ENCODE assay signal across 8 cellular contexts in the genomic region with DNA sequence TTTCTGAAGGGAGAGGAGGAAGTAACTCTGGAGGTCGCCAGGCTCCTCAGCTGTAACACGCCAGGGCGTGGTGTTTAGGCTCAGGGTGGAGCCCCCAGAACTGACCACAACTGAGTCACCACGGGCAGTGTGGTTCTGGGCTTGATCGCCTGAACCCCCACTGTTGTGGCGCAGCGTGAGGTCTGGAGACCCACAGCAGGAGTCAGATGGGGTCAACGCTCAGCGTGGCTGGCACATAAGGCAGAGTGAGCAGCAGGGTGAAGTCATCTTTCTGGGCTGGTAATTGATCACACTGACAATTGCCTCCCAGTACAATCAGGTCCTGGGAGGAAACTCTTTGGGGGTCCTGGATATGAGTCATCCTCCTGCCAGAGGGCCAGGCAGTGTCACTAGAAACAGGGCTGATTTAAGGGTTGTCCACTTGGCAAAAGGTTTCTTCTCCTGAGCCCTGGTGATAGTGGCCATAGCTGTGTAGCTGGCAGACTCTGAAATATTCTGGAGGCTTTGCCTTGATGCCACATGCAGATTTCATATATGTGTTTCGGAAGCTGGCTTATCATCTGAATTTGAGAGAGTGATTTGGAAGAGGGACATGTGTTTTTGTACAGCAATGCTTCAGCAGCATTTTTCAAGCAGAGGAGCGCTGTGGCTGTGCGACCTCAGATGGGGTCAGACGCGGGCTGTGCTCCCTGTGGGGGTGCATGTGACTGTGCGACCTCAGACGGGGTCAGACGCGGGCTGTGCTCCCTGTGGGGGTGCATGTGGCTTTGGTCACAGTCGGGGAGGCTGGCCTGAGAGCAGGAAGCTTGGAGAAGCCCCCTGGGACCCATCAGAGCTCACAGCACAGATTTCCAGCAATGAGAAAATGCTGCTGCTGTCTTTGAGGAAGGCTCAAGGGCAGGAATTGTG. TPM values are rescaled to one million over a fixed set of nuclear protein-coding genes. Genes with fewer than 3 reads are reported as not detected.
DNase-seq lines count a peak whose midpoint lies in the region; ATAC-seq, FAIRE-seq and TF ChIP-seq lines count a peak whose summit lies in the region.

No MANE protein-coding gene starts in this region.

- no peaks in the 10 kb centered on the region for H3K27me3 ChIP-seq in stomach

- WGBS in stomach, 5 donors, result 40 to 63% (median 58%) methylated on average over 15 to 19 of the region's 19 CpGs

- FAIRE-seq in kidney (lab: Jason Lieb, UNC), result no peak

- TF ChIP-seq EP300 in stomach (IDR thresholded peaks at IDR 0.05), result no peak

- H3K4me1 Mint-ChIP-seq in activated naive CD8-positive, alpha-beta T cell treated with anti-CD3 and anti-CD28 coated beads, Interleukin-2, amount 10 ng/mL, durations not matched to agents 7 days and 5 days, result peaks cover 37% of the 10 kb centered on the region

- H3K36me3 Mint-ChIP-seq in activated naive CD8-positive, alpha-beta T cell treated with anti-CD3 and anti-CD28 coated beads, Interleukin-2, amount 10 ng/mL, durations not matched to agents 7 days and 5 days, result peaks cover 44% of the 10 kb centered on the region

- peak overlapping the region; percentile 29 to 69 for H3K27ac ChIP-seq in kidney (ENCODE audit: low read depth in 2 of 2, low read length in 2 of 2)
- H3K27ac ChIP-seq in stomach, result peak overlapping the region; percentile 32 to 70 (median 59)

- no peak overlapping the region for H3K4me3 ChIP-seq in kidney (ENCODE audit: low read length in 2 of 2)
- no peak overlapping the region for H3K4me3 ChIP-seq in stomach

- DNase-seq in stimulated activated CD4-positive, alpha-beta T cell treated with anti-CD3 and anti-CD28 coated beads, Interleukin-1b, Interleukin-23, amount 100 ng/mL, for 48 hours, result peak; percentile 25
- no peak for DNase-seq in stimulated activated CD4-positive, alpha-beta T cell treated with anti-CD3 and anti-CD28 coated beads, Interleukin-4, amount 100 ng/mL, for 1 hour
- peak; percentile 85 for DNase-seq in NOMO-1 treated with DMSO at 0.1 percent for 48 hours (lab: John Stamatoyannopoulos, UW; ENCODE audit: unreplicated experiment)
- peak; percentile 71 for DNase-seq in activated naive CD8-positive, alpha-beta T cell treated with anti-CD3 and anti-CD28 coated beads, Interleukin-2, amount 10 ng/mL, durations not matched to agents 7 days and 5 days
- peak; percentile 95 for DNase-seq in kidney
- peak; percentile 55 for DNase-seq in stomach
- no peak for DNase-seq in NCI-H748 (lab: John Stamatoyannopoulos, UW; ENCODE audit: unreplicated experiment)

- H3K4me3 Mint-ChIP-seq in activated naive CD8-positive, alpha-beta T cell treated with anti-CD3 and anti-CD28 coated beads, Interleukin-2, amount 10 ng/mL, durations not matched to agents 7 days and 5 days, result peak overlapping the region; percentile 16

- H3K9me3 ChIP-seq in kidney (ENCODE audit: control insufficient read depth in 1 of 2, low read length in 2 of 2) (no peaks in the 10 kb centered on the region), stomach (no peaks in the 10 kb centered on the region)

- POLR2A ChIA-PET in activated naive CD8-positive, alpha-beta T cell treated with anti-CD3 and anti-CD28 coated beads, Interleukin-2, amount 10 ng/mL, durations not matched to agents 7 days and 5 days (lab: Charles Lee), result interaction anchor here (0.7 to 2.1 kb wide), 4 partner anchors 12 to 47 kb away, joined by 3 to 15 read pairs (median 4); no protein-coding TSS in a partner anchor

- TF ChIP-seq POLR2A in stomach (IDR thresholded peaks at IDR 0.05), result no peak

- H3K4me1 ChIP-seq in kidney (ENCODE audit: control insufficient read depth in 1 of 2, insufficient read depth in 1 of 2, low read depth in 1 of 2, low read length in 2 of 2) (peaks cover 4 to 24% of the 10 kb centered on the region in 2 donors), stomach (peaks cover 38 to 61% (median 50%) of the 10 kb centered on the region in 4 donors)

- H3K27ac Mint-ChIP-seq in activated naive CD8-positive, alpha-beta T cell treated with anti-CD3 and anti-CD28 coated beads, Interleukin-2, amount 10 ng/mL, durations not matched to agents 7 days and 5 days, result peak overlapping the region; percentile 69

- no peaks in the 10 kb centered on the region for H3K9me3 Mint-ChIP-seq in activated naive CD8-positive, alpha-beta T cell treated with anti-CD3 and anti-CD28 coated beads, Interleukin-2, amount 10 ng/mL, durations not matched to agents 7 days and 5 days

- intact Hi-C loops in kidney (cut with DNase I), result no loop called here
- intact Hi-C loops in stomach (cut with DNase I; ENCODE audit: low total_unique reads), result no loop called here

- peak; percentile 48 for ATAC-seq in activated naive CD8-positive, alpha-beta T cell treated with anti-CD3 and anti-CD28 coated beads, Interleukin-2, amount 10 ng/mL, durations not matched to agents 7 days and 5 days (ENCODE audit: low read depth)
- ATAC-seq in HG03135 (IDR thresholded peaks at IDR 0.05; ENCODE audit: unreplicated experiment), result no peak

- no peak for TF ChIP-seq CTCF in kidney (IDR thresholded peaks at IDR 0.05; ENCODE audit: borderline replicate concordance, extremely low read depth, insufficient read depth)
- no peak for TF ChIP-seq CTCF in stomach (IDR thresholded peaks at IDR 0.05)

- no peak overlapping the region for H3K9ac ChIP-seq in kidney (ENCODE audit: low read length in 2 of 2)

- no peaks in the 10 kb centered on the region for H3K36me3 ChIP-seq in kidney (ENCODE audit: control insufficient read depth in 1 of 2, insufficient read depth in 2 of 2, low read length in 2 of 2)
- peaks cover 0 to 20% (median 6%) of the 10 kb centered on the region in 4 donors for H3K36me3 ChIP-seq in stomach

- no peaks in the 10 kb centered on the region for H3K27me3 Mint-ChIP-seq in activated naive CD8-positive, alpha-beta T cell treated with anti-CD3 and anti-CD28 coated beads, Interleukin-2, amount 10 ng/mL, durations not matched to agents 7 days and 5 days

RNA-seq across cellular contexts. Expression of gene SYNJ2, which starts 50.0 kb away (rescaled TPM):
- total RNA-seq in activated naive CD8-positive, alpha-beta T cell treated with anti-CD3 and anti-CD28 coated beads, Interleukin-2, amount 10 ng/mL, durations not matched to agents 7 days and 5 days, result 10 to 100 TPM; 26.2 to 32.1 TPM
- total RNA-seq in kidney (15.8 TPM), stomach (10 to 100 TPM; 11.7 to 41.4 (median 25.4) TPM)
- polyA plus RNA-seq in kidney (ENCODE audit: insufficient read depth, low read depth, low replicate concordance) (1.7 TPM), stomach (1 to 10 TPM; 4.7 to 6.3 (median 6.0) TPM)

Comparison
In these comparisons a context has a peak if more than half of its experiments do, and no peak if none do; other contexts are left out.
1. DNase-seq: peak in stimulated activated CD4-positive, alpha-beta T cell treated with anti-CD3 and anti-CD28 coated beads, Interleukin-1b, Interleukin-23, amount 100 ng/mL, for 48 hours (single experiment), NOMO-1 treated with DMSO at 0.1 percent for 48 hours (single experiment), activated naive CD8-positive, alpha-beta T cell treated with anti-CD3 and anti-CD28 coated beads, Interleukin-2, amount 10 ng/mL, durations not matched to agents 7 days and 5 days (single experiment), kidney (single experiment) and stomach (single experiment); none in stimulated activated CD4-positive, alpha-beta T cell treated with anti-CD3 and anti-CD28 coated beads, Interleukin-4, amount 100 ng/mL, for 1 hour (single experiment) and NCI-H748 (single experiment).